ENCODE assay signal across 11 cellular contexts in genomic region chr9:32426278-32426939, GRCh38. TPM values are rescaled to one million over a fixed set of nuclear protein-coding genes. Genes with fewer than 3 reads are reported as not detected.
DNase-seq lines count a peak whose midpoint lies in the region; ATAC-seq, FAIRE-seq and TF ChIP-seq lines count a peak whose summit lies in the region.
"Had no signal": no experiment of that assay in that cellular context is flagged by ENCODE, and none has a peak within 500 bp of the region (broad histone marks: within the 10 kb centered on the region; RNA-seq: fewer than 3 reads in every experiment).

No MANE protein-coding gene starts in this region.

- no peaks in the 10 kb centered on the region for H3K36me3 ChIP-seq in BE2C

- TF ChIP-seq CTCF in AG04449 (IDR thresholded peaks at IDR 0.05; ENCODE audit: insufficient read depth, low read length, missing control alignments): no peak
- TF ChIP-seq CTCF in HFFc6 (IDR thresholded peaks at IDR 0.05): no peak
- no peak for TF ChIP-seq CTCF in BE2C (IDR thresholded peaks at IDR 0.05; ENCODE audit: low read depth, low read length)

- CTCF ChIA-PET in AG04449 (lab: Yijun Ruan, JAX): interaction anchor here (0.8 to 9.0 kb wide), 7 partner anchors 10 to 152 kb away, joined by 3 to 75 read pairs (median 4); partner anchors contain the start of gene ACO1

- ATAC-seq in left lobe of liver (peak; percentile 72), GM21717 (IDR thresholded peaks at IDR 0.05; ENCODE audit: unreplicated experiment) (no peak)

- H3K4me1 ChIP-seq in BE2C: no peaks in the 10 kb centered on the region

- H3K9me3 Mint-ChIP-seq in HFFc6: no peaks in the 10 kb centered on the region

- H3K27me3 Mint-ChIP-seq in HFFc6 (ENCODE audit: insufficient read depth): no peaks in the 10 kb centered on the region

- peaks cover 87% of the 10 kb centered on the region for H3K4me1 Mint-ChIP-seq in HFFc6 (ENCODE audit: low read depth)

- peaks cover 53% of the 10 kb centered on the region for H3K36me3 Mint-ChIP-seq in HFFc6 (ENCODE audit: low read depth)

- DNase-seq in AG04449 (ENCODE audit: low read depth, low spot score) (peak; percentile 55), HFFc6 (peak; percentile 64), amniotic epithelial cell (ENCODE audit: low read depth) (peak; percentile 99), left lobe of liver (ENCODE audit: low spot score) (peak; percentile 92), GM12891 (ENCODE audit: insufficient read length, low spot score) (no peak), SHP77 treated with DMSO at 0.1 percent for 48 hours (lab: John Stamatoyannopoulos, UW) (no peak), BE2C (no peak)
- DNase-seq: H7; stimulated activated CD4-positive, alpha-beta T cell treated with anti-CD3 and anti-CD28 coated beads, Interleukin-2, amount 100 ng/mL, for 48 hours had no signal

- FAIRE-seq in GM12891 (lab: Jason Lieb, UNC): no peak
- FAIRE-seq: D721Med had no signal

- no peaks in the 10 kb centered on the region for H3K27me3 ChIP-seq in BE2C

- no peak overlapping the region for H3K4me3 ChIP-seq in AG04449 (ENCODE audit: low read depth, low read length)
- no peak overlapping the region for H3K4me3 ChIP-seq in BE2C (ENCODE audit: low read depth, low read length)

- H3K9me3 ChIP-seq in BE2C: no peaks in the 10 kb centered on the region

- no peak for TF ChIP-seq POLR2A in GM12891 (IDR thresholded peaks at IDR 0.05; ENCODE audit: low read depth, low read length)

- peak overlapping the region; percentile 69 for H3K4me3 Mint-ChIP-seq in HFFc6

- POLR2A ChIA-PET in AG04449 (lab: Yijun Ruan, JAX): interaction anchor here (0.6 to 1.2 kb wide), 2 partner anchors 42 to 600 kb away, joined by 3 read pairs; partner anchors contain the start of gene ACO1

- peak overlapping the region; percentile 92 for H3K27ac Mint-ChIP-seq in HFFc6

TF ChIP-seq in GM12891, 5 proteins besides CTCF, POLR2A, EP300 and RAD21:
- TF ChIP-seq POU2F2 (IDR thresholded peaks at IDR 0.05; ENCODE audit: low read depth, low read length) (no peak), SPI1 (IDR thresholded peaks at IDR 0.05; ENCODE audit: low read depth, low read length) (no peak), POLR2AphosphoS5 (IDR thresholded peaks at IDR 0.05; ENCODE audit: low read depth, low read length) (no peak), PAX5 (IDR thresholded peaks at IDR 0.05; ENCODE audit: insufficient read depth, low read length, severe bottlenecking) (no peak), TAF1 (IDR thresholded peaks at IDR 0.05; ENCODE audit: low read depth, low read length) (no peak)

RNA-seq across cellular contexts. Expression of gene ACO1, which starts 42.0 kb away (rescaled TPM):
- total RNA-seq in HFFc6 (2021; fragmentation: NEBNext Ultra II Directional; extraction: Animal tissue kit (Norgen Biotek cat#: 25700)): 10 to 100 TPM; 79.8 to 94.4 (median 84.0) TPM
- 102 TPM for total RNA-seq in left lobe of liver
- polyA plus RNA-seq in GM12891 (2012; ENCODE audit: low read depth, missing spikeins): 3.5 TPM
- 3.1 TPM for polyA plus RNA-seq in BE2C (2012; ENCODE audit: insufficient read depth, insufficient read length, low read depth)

Comparison
In these comparisons a context has a peak if more than half of its experiments do, and no peak if none do; other contexts are left out.
1. DNase-seq: peak in AG04449 (single experiment), HFFc6 (single experiment), amniotic epithelial cell (single experiment) and left lobe of liver (single experiment); none in GM12891 (single experiment), SHP77 treated with DMSO at 0.1 percent for 48 hours (single experiment) and BE2C (single experiment).